ENCODE assay signal across 11 cellular contexts in genomic region chr1:111200802-111201161, GRCh38. TPM values are rescaled to one million over a fixed set of nuclear protein-coding genes. Genes with fewer than 3 reads are reported as not detected.
DNase-seq lines count a peak whose midpoint lies in the region; ATAC-seq and TF ChIP-seq lines count a peak whose summit lies in the region.
"Had no signal": no experiment of that assay in that cellular context is flagged by ENCODE, and none has a peak within 500 bp of the region (broad histone marks: within the 10 kb centered on the region; RNA-seq: fewer than 3 reads in every experiment).

No MANE protein-coding gene starts in this region.

- H3K27me3 Mint-ChIP-seq in activated naive CD4-positive, alpha-beta T cell treated with anti-CD3 and anti-CD28 coated beads, Interleukin-2, amount 50 U/mL, for 24 hours = no peaks in the 10 kb centered on the region
- H3K27me3 Mint-ChIP-seq in activated naive CD8-positive, alpha-beta T cell treated with anti-CD3 and anti-CD28 coated beads for 36 hours = no peaks in the 10 kb centered on the region

- H3K27ac Mint-ChIP-seq in activated naive CD4-positive, alpha-beta T cell treated with anti-CD3 and anti-CD28 coated beads, Interleukin-2, amount 50 U/mL, for 24 hours = peak overlapping the region; percentile 99
- peak overlapping the region; percentile 100 for H3K27ac Mint-ChIP-seq in activated naive CD8-positive, alpha-beta T cell treated with anti-CD3 and anti-CD28 coated beads for 36 hours

- H3K4me3 ChIP-seq in mononuclear cell (ENCODE audit: low read length) (peak overlapping the region; percentile 55), upper lobe of left lung (peak overlapping the region in 3 of 4 donors; percentile 27 to 46 (median 43))
- H3K4me3 ChIP-seq: smooth muscle cell had no signal

- peaks cover 64% of the 10 kb centered on the region for H3K4me1 Mint-ChIP-seq in activated naive CD4-positive, alpha-beta T cell treated with anti-CD3 and anti-CD28 coated beads, Interleukin-2, amount 50 U/mL, for 24 hours
- peaks cover 49% of the 10 kb centered on the region for H3K4me1 Mint-ChIP-seq in activated naive CD8-positive, alpha-beta T cell treated with anti-CD3 and anti-CD28 coated beads for 36 hours

- peaks cover 31% of the 10 kb centered on the region for H3K36me3 Mint-ChIP-seq in activated naive CD4-positive, alpha-beta T cell treated with anti-CD3 and anti-CD28 coated beads, Interleukin-2, amount 50 U/mL, for 24 hours
- peaks cover 49% of the 10 kb centered on the region for H3K36me3 Mint-ChIP-seq in activated naive CD8-positive, alpha-beta T cell treated with anti-CD3 and anti-CD28 coated beads for 36 hours

- no peaks in the 10 kb centered on the region for H3K9me3 ChIP-seq in mononuclear cell (ENCODE audit: low read depth, low read length)
- H3K9me3 ChIP-seq in upper lobe of left lung = no peaks in the 10 kb centered on the region

- DNase-seq in activated naive CD4-positive, alpha-beta T cell (lab: John Stamatoyannopoulos, UW) = no peak
- DNase-seq in activated naive CD8-positive, alpha-beta T cell treated with anti-CD3 and anti-CD28 coated beads for 36 hours = no peak
- DNase-seq in upper lobe of left lung (no peak), medulla oblongata (ENCODE audit: extremely low spot score) (no peak)
- no peak for DNase-seq in stimulated activated CD4-positive, alpha-beta T cell treated with anti-CD3 and anti-CD28 coated beads, Interleukin-4, amount 100 ng/mL, for 24 hours
- DNase-seq: glutamatergic neuron, NCI-H146 had no signal

- H3K4me1 ChIP-seq in mononuclear cell (ENCODE audit: insufficient read depth, low read length) = peaks cover 92% of the 10 kb centered on the region
- peaks cover 40 to 85% (median 63%) of the 10 kb centered on the region in 4 donors for H3K4me1 ChIP-seq in upper lobe of left lung

- peaks cover 0 to 20% (median 9%) of the 10 kb centered on the region in 4 donors for H3K36me3 ChIP-seq in upper lobe of left lung

- no peaks in the 10 kb centered on the region for H3K27me3 ChIP-seq in mononuclear cell (ENCODE audit: insufficient read depth, low read length)
- H3K27me3 ChIP-seq in upper lobe of left lung = no peaks in the 10 kb centered on the region

- TF ChIP-seq EP300 in upper lobe of left lung (IDR thresholded peaks at IDR 0.05) = no peak

- H3K27ac ChIP-seq in upper lobe of left lung = peak overlapping the region; percentile 59 to 93 (median 86)

- H3K9me3 Mint-ChIP-seq in activated naive CD4-positive, alpha-beta T cell treated with anti-CD3 and anti-CD28 coated beads, Interleukin-2, amount 50 U/mL, for 24 hours = no peaks in the 10 kb centered on the region
- H3K9me3 Mint-ChIP-seq in activated naive CD8-positive, alpha-beta T cell treated with anti-CD3 and anti-CD28 coated beads for 36 hours = no peaks in the 10 kb centered on the region

- WGBS in upper lobe of left lung, 2 donors = 28 to 49% methylated on average over 2 to 3 of the region's 3 CpGs

- no peak for TF ChIP-seq POLR2A in upper lobe of left lung (IDR thresholded peaks at IDR 0.05)

- ATAC-seq in upper lobe of left lung (ENCODE audit: low FRiP score in 2 of 2) (no peak), HG03378 (IDR thresholded peaks at IDR 0.05; ENCODE audit: unreplicated experiment) (no peak)

- TF ChIP-seq CTCF in upper lobe of left lung (IDR thresholded peaks at IDR 0.05) = no peak

- H3K4me3 Mint-ChIP-seq in activated naive CD4-positive, alpha-beta T cell treated with anti-CD3 and anti-CD28 coated beads, Interleukin-2, amount 50 U/mL, for 24 hours = peak overlapping the region; percentile 100
- peak overlapping the region; percentile 100 for H3K4me3 Mint-ChIP-seq in activated naive CD8-positive, alpha-beta T cell treated with anti-CD3 and anti-CD28 coated beads for 36 hours

RNA-seq across cellular contexts. Expression of gene DENND2D, which starts 0.3 kb away (rescaled TPM):
- 100 to 1,000 TPM; 201 to 203 TPM for total RNA-seq in activated naive CD8-positive, alpha-beta T cell treated with anti-CD3 and anti-CD28 coated beads for 36 hours
- total RNA-seq in mononuclear cell (49.5 TPM), upper lobe of left lung (100 to 1,000 TPM in 1 of 6 donors, 10 to 100 TPM in 5; 44.4 to 154 (median 64.8) TPM)

RNA-seq across cellular contexts. Expression of gene CHI3L2, which starts 26.7 kb away (rescaled TPM):
- 1 to 10 TPM; 5.1 to 9.2 TPM for total RNA-seq in activated naive CD8-positive, alpha-beta T cell treated with anti-CD3 and anti-CD28 coated beads for 36 hours
- 12.9 TPM for total RNA-seq in mononuclear cell
- 100 to 1,000 TPM in 1 of 6 donors, 10 to 100 TPM in 4, 1 to 10 TPM in 1; 2.1 to 115 (median 21.3) TPM for total RNA-seq in upper lobe of left lung
